In the genomic region with DNA sequence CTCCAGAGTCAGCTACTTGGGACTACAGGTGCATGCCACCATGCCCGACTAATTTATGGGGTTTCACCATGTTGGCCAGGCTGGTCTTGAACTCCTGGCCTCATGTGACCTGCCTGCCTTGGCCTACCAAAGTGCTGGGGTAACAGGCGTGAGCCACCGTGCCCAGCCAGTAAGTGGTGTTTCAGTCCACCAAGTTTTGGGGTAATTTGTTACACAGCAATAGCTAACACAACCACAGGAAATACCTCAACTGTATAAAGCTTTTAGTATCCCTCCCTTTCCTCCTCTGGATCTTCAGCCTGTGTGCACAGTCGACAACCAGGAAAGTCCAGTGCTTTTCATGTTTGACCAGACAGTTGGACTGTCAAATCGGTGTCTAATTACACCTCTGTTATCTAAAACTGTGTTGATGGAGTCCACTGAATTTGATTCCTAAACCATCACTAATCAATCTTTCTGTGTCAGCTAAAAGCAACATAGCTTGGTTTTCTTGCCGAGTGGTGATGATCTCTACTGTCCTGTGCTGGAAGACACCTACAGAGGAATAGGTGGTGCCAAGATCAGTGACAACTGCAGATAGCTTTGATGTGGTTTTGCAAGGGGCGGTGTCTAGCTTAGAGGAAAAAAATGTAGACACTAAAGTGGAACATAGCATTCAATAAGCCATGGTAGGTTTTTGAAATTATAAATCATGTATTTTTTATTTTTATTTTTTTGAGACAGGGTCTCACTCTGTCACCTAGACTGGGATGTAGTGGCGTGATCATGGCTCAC, we compare ENCODE assay signal across 9 cellular contexts. TPM values are rescaled to one million over a fixed set of nuclear protein-coding genes. Genes with fewer than 3 reads are reported as not detected.
DNase-seq lines count a peak whose midpoint lies in the region; ATAC-seq, FAIRE-seq and TF ChIP-seq lines count a peak whose summit lies in the region.
"Had no signal": no experiment of that assay in that cellular context is flagged by ENCODE, and none has a peak within 500 bp of the region (broad histone marks: within the 10 kb centered on the region; RNA-seq: fewer than 3 reads in every experiment).

No MANE protein-coding gene starts in this region.

- no peak for TF ChIP-seq CTCF in K562 (IDR thresholded peaks at IDR 0.05 in 2 of 3, conservative IDR thresholded peaks at IDR 0.05 in 1 of 3; ENCODE audit: insufficient read depth in 2 of 3, low read depth in 1 of 3, low read length in 3 of 3)

- CTCF ChIA-PET in K562 (lab: Yijun Ruan, JAX; ENCODE audit: low intra/inter-chr PET ratio), result no interaction called here

- BruUV-seq in K562 (replicated peaks; lab: Mats Ljungman, UMichigan), result no TSS peak

- TF ChIP-seq POLR2A in K562 (conservative IDR thresholded peaks at IDR 0.05), result no peak

- intact Hi-C loops in K562 (cut with micrococcal nuclease), result no loop called here

- POLR2A ChIA-PET in K562 (lab: Yijun Ruan, JAX), result interaction anchor here (1.3 to 1.8 kb wide), 3 partner anchors 9 to 18 kb away, joined by 3 to 4 read pairs (median 4); no protein-coding TSS in a partner anchor

- DNase-seq in activated CD8-positive, alpha-beta memory T cell treated with anti-CD3 and anti-CD28 coated beads, Interleukin-2, amount 50 U/mL, for 1 hour (ENCODE audit: extremely low read depth), result peak; percentile 31
- DNase-seq in K562 (ENCODE audit: extremely low read depth in 1 of 4, low spot score in 3 of 4), result no peak
- DNase-seq in stimulated activated CD8-positive, alpha-beta memory T cell treated with anti-CD3 and anti-CD28 coated beads, Interleukin-4, amount 100 ng/mL, for 4 hours (ENCODE audit: low read depth in 2 of 2, low spot score in 1 of 2), result peak; percentile 20 to 26
- DNase-seq in NCI-H2081 (lab: John Stamatoyannopoulos, UW), result no peak
- DNase-seq in medulla oblongata (ENCODE audit: extremely low spot score), result no peak
- no peak for DNase-seq in middle frontal gyrus (ENCODE audit: extremely low spot score, low spot score)
- DNase-seq: SJCRH30 had no signal

- in situ Hi-C loops in K562 (cut with MboI), result loop anchor here (25.0 kb wide), 1 partner anchor 1574 kb away; the partner anchor contains the start of gene FBXO5

- H3K9ac ChIP-seq in K562 (ENCODE audit: insufficient read depth in 1 of 2, low read depth in 2 of 2, low read length in 2 of 2), result no peak overlapping the region

- no peak for FAIRE-seq in K562 (lab: Jason Lieb, UNC)

- H3K27ac Mint-ChIP-seq in T-helper 1 cell treated with Interleukin-12 subunit alpha and Interleukin-12 subunit beta and Interleukin-4 antibody, amounts not matched to agents 30 μg/mL and 1 μg/mL, for 36 hours, result peak overlapping the region; percentile 72

- H4K20me1 ChIP-seq in K562 (replicated peaks; ENCODE audit: control insufficient read depth, insufficient read depth, low read length), result no peaks in the 10 kb centered on the region

- H3K36me3 Mint-ChIP-seq in T-helper 1 cell treated with Interleukin-12 subunit alpha and Interleukin-12 subunit beta and Interleukin-4 antibody, amounts not matched to agents 30 μg/mL and 1 μg/mL, for 36 hours (ENCODE audit: low read depth), result peaks cover 52% of the 10 kb centered on the region

- H3K9me3 ChIP-seq in K562 (replicated peaks; ENCODE audit: control insufficient read depth, insufficient read depth, low read depth, low read length), result peaks cover 2% of the 10 kb centered on the region; the same call in 1 of the 2 replicates
- H3K9me3 ChIP-seq: SJCRH30 had no signal

- no peak overlapping the region for H3K4me2 ChIP-seq in K562 (ENCODE audit: insufficient read depth, low read length)

- peaks cover 22% of the 10 kb centered on the region for H3K9me3 Mint-ChIP-seq in T-helper 1 cell treated with Interleukin-12 subunit alpha and Interleukin-12 subunit beta and Interleukin-4 antibody, amounts not matched to agents 30 μg/mL and 1 μg/mL, for 36 hours

- H3K27me3 ChIP-seq in K562 (ENCODE audit: control insufficient read depth in 2 of 2, insufficient read depth in 2 of 2, low read length in 2 of 2), result no peaks in the 10 kb centered on the region
- H3K27me3 ChIP-seq: SJCRH30 had no signal

- no peak overlapping the region for H3K27ac ChIP-seq in K562 (ENCODE audit: extremely low read depth, low read depth, low read length)
- H3K27ac ChIP-seq: SJCRH30 had no signal

- H3K27me3 Mint-ChIP-seq in T-helper 1 cell treated with Interleukin-12 subunit alpha and Interleukin-12 subunit beta and Interleukin-4 antibody, amounts not matched to agents 30 μg/mL and 1 μg/mL, for 36 hours (ENCODE audit: low read depth), result no peaks in the 10 kb centered on the region

- 92% methylated on average over 8 of the region's 8 CpGs for WGBS in K562 (ENCODE audit: insufficient coverage, low coverage, missing lambda C conversion rate)

- no peak for TF ChIP-seq RAD21 in K562 (CRISPR knock-in tag; conservative IDR thresholded peaks at IDR 0.05 in 1 of 2, IDR thresholded peaks at IDR 0.05 in 1 of 2)

- no peak overlapping the region for H3K4me3 Mint-ChIP-seq in T-helper 1 cell treated with Interleukin-12 subunit alpha and Interleukin-12 subunit beta and Interleukin-4 antibody, amounts not matched to agents 30 μg/mL and 1 μg/mL, for 36 hours

- H3K4me1 Mint-ChIP-seq in T-helper 1 cell treated with Interleukin-12 subunit alpha and Interleukin-12 subunit beta and Interleukin-4 antibody, amounts not matched to agents 30 μg/mL and 1 μg/mL, for 36 hours (ENCODE audit: low read depth), result peaks cover 16% of the 10 kb centered on the region

- no peaks in the 10 kb centered on the region for H3K4me1 ChIP-seq in K562 (replicated peaks in 1 of 2; ENCODE audit: control insufficient read depth in 2 of 2, insufficient read depth in 2 of 2, low read length in 2 of 2)
- H3K4me1 ChIP-seq: SJCRH30 had no signal

- H2AFZ ChIP-seq in K562 (ENCODE audit: low read depth, low read length), result no peak overlapping the region

- H3K9me1 ChIP-seq in K562 (ENCODE audit: control insufficient read depth, insufficient read depth, low read length), result no peaks in the 10 kb centered on the region

- ATAC-seq in K562 (peak; percentile 30; the same call in 2 of the 3 replicates), GM21447 (IDR thresholded peaks at IDR 0.05; ENCODE audit: unreplicated experiment) (no peak)

- no peak overlapping the region for H3K4me3 ChIP-seq in K562
- H3K4me3 ChIP-seq: SJCRH30 had no signal

- peaks cover 74% of the 10 kb centered on the region for H3K36me3 ChIP-seq in K562 (ENCODE audit: control insufficient read depth, insufficient read depth, low read length)

- H3K79me2 ChIP-seq in K562 (ENCODE audit: control insufficient read depth, insufficient read depth, low read length), result no peaks in the 10 kb centered on the region

- TF ChIP-seq EP300 in K562 (IDR thresholded peaks at IDR 0.05; ENCODE audit: low read length), result no peak

TF ChIP-seq in K562, 482 proteins besides CTCF, POLR2A, EP300 and RAD21:
- TF ChIP-seq SIN3B (IDR thresholded peaks at IDR 0.05; ENCODE audit: low read depth) (no peak), TCF7 (IDR thresholded peaks at IDR 0.05; ENCODE audit: borderline replicate concordance) (peak; percentile 71; the same call in 1 of the 2 replicates), LEF1 (IDR thresholded peaks at IDR 0.05) (peak; percentile 83), POLR2AphosphoS2 (IDR thresholded peaks at IDR 0.05; ENCODE audit: low read length) (0 out of 2 replicates have a peak, but pooled peaks have one; percentile 6)

RNA-seq across cellular contexts. Expression of gene ZBTB2, which starts 22.2 kb away (rescaled TPM):
- 5.8 and 7.3 TPM in 2 replicates for total RNA-seq in K562 (2011; cell fraction: chromatin; rRNA removed; ENCODE audit: low replicate concordance)
- total RNA-seq in K562 (2011; cell fraction: nucleolus; rRNA removed), result 2.9 and 3.5 TPM in 2 replicates
- 4.9 and 6.0 TPM in 2 replicates for total RNA-seq in K562 (2011; cell fraction: nucleoplasm; rRNA removed)
- total RNA-seq in K562 (2014; rRNA removed), result 13.3 and 17.3 TPM in 2 replicates
- total RNA-seq in K562 (2014; rRNA removed; fragmentation: Illumina TruSeq; extraction: Trizol), result 17.0 and 18.9 TPM in 2 replicates
- 21.8 and 23.3 TPM in 2 replicates for total RNA-seq in K562 (2015; rRNA removed; fragmentation: Illumina TruSeq; extraction: Trizol)
- total RNA-seq in K562 (2021), result 15.2 and 16.4 TPM in 2 replicates
- 12.7 and 17.2 TPM in 2 replicates for polyA plus RNA-seq in K562 (2011; rRNA removed)
- polyA plus RNA-seq in K562 (2011; cell fraction: cytosol; rRNA removed), result 12.9 and 17.2 TPM in 2 replicates
- 6.1 and 6.8 TPM in 2 replicates for polyA plus RNA-seq in K562 (2011; cell fraction: nucleus; rRNA removed)
- polyA plus RNA-seq in K562 (2012), result 12.4 and 14.8 TPM in 2 replicates
- 20.8 and 26.2 TPM in 2 replicates for polyA plus RNA-seq in K562 (2014; fragmentation: Illumina TruSeq; extraction: Trizol)
- 1 to 10 TPM; 5.1 to 6.0 TPM for polyA plus RNA-seq in K562 (2014; fragmentation: Nextera tagmentation; extraction: Ambion mirVana)
- polyA plus RNA-seq in K562 (2014; rRNA removed), result 14.5 and 18.1 TPM in 2 replicates
- 18.4 and 28.1 TPM in 2 replicates for polyA minus RNA-seq in K562 (2011; rRNA and poly(A)+ RNA removed)
- polyA minus RNA-seq in K562 (2011; cell fraction: cytosol; rRNA and poly(A)+ RNA removed), result 5.6 and 9.1 TPM in 2 replicates
- polyA minus RNA-seq in K562 (2011; cell fraction: nucleus; rRNA and poly(A)+ RNA removed), result 2.6 and 3.8 TPM in 2 replicates

RNA-seq across cellular contexts. Expression of gene RMND1, which starts 38.4 kb away (rescaled TPM):
- total RNA-seq in K562 (2011; cell fraction: chromatin; rRNA removed; ENCODE audit: low replicate concordance), result 40.6 and 86.4 TPM in 2 replicates
- 24.5 and 31.5 TPM in 2 replicates for total RNA-seq in K562 (2011; cell fraction: nucleolus; rRNA removed)
- total RNA-seq in K562 (2011; cell fraction: nucleoplasm; rRNA removed), result 40.5 and 43.6 TPM in 2 replicates
- total RNA-seq in K562 (2014; rRNA removed), result 27.8 and 29.6 TPM in 2 replicates
- 47.8 and 51.5 TPM in 2 replicates for total RNA-seq in K562 (2014; rRNA removed; fragmentation: Illumina TruSeq; extraction: Trizol)
- total RNA-seq in K562 (2015; rRNA removed; fragmentation: Illumina TruSeq; extraction: Trizol), result 42.9 and 45.2 TPM in 2 replicates
- 25.2 and 26.9 TPM in 2 replicates for total RNA-seq in K562 (2021)
- 26.7 and 33.3 TPM in 2 replicates for polyA plus RNA-seq in K562 (2011; rRNA removed)
- polyA plus RNA-seq in K562 (2011; cell fraction: cytosol; rRNA removed), result 8.1 and 14.3 TPM in 2 replicates
- 8.1 and 8.3 TPM in 2 replicates for polyA plus RNA-seq in K562 (2011; cell fraction: nucleus; rRNA removed)
- 25.7 and 41.6 TPM in 2 replicates for polyA plus RNA-seq in K562 (2012)
- polyA plus RNA-seq in K562 (2014; fragmentation: Illumina TruSeq; extraction: Trizol), result 37.2 and 42.6 TPM in 2 replicates
- 10 to 100 TPM; 36.2 to 38.4 TPM for polyA plus RNA-seq in K562 (2014; fragmentation: Nextera tagmentation; extraction: Ambion mirVana)
- 32.2 and 35.1 TPM in 2 replicates for polyA plus RNA-seq in K562 (2014; rRNA removed)
- 50.2 and 53.2 TPM in 2 replicates for polyA minus RNA-seq in K562 (2011; rRNA and poly(A)+ RNA removed)
- polyA minus RNA-seq in K562 (2011; cell fraction: cytosol; rRNA and poly(A)+ RNA removed), result 13.4 and 19.6 TPM in 2 replicates
- polyA minus RNA-seq in K562 (2011; cell fraction: nucleus; rRNA and poly(A)+ RNA removed), result 23.3 and 31.4 TPM in 2 replicates

Comparison
In these comparisons a context has a peak if more than half of its experiments do, and no peak if none do; other contexts are left out.
1. DNase-seq: peak in activated CD8-positive, alpha-beta memory T cell treated with anti-CD3 and anti-CD28 coated beads, Interleukin-2, amount 50 U/mL, for 1 hour (single experiment) and stimulated activated CD8-positive, alpha-beta memory T cell treated with anti-CD3 and anti-CD28 coated beads, Interleukin-4, amount 100 ng/mL, for 4 hours (2 of 2); none in K562 (0 of 4), NCI-H2081 (0 of 2), medulla oblongata (single experiment) and middle frontal gyrus (single experiment).